Comparison of ENCODE assay signal across 9 cellular contexts in genomic region chr2:56191617-56192016, GRCh38. TPM values are rescaled to one million over a fixed set of nuclear protein-coding genes. Genes with fewer than 3 reads are reported as not detected.
A peak's percentile ranks its signal among the peaks of the same experiment; 100 is the strongest.
DNase-seq lines count a peak whose midpoint lies in the region; ATAC-seq and TF ChIP-seq lines count a peak whose summit lies in the region.
"Had no signal": no experiment of that assay in that cellular context is flagged by ENCODE, and none has a peak within 500 bp of the region (broad histone marks: within the 10 kb centered on the region; RNA-seq: fewer than 3 reads in every experiment).

No MANE protein-coding gene starts in this region.

- intact Hi-C loops in activated CD4-positive, alpha-beta memory T cell treated with anti-CD3 and anti-CD28 coated beads for 36 hours (cut with micrococcal nuclease), result no loop called here

- no peaks in the 10 kb centered on the region for H3K9me3 Mint-ChIP-seq in activated CD4-positive, alpha-beta memory T cell treated with anti-CD3 and anti-CD28 coated beads for 36 hours
- peaks cover 0 to 8% (median 2%) of the 10 kb centered on the region in 5 donors for H3K9me3 Mint-ChIP-seq in CD8-positive, alpha-beta memory T cell

- DNase-seq in GM12865 (ENCODE audit: low read depth) (peak; percentile 28), NCI-H1105 treated with DMSO at 0.1 percent for 48 hours (lab: John Stamatoyannopoulos, UW) (peak; percentile 58), T47D (ENCODE audit: low read depth in 1 of 2, low spot score in 1 of 2) (peak; percentile 69 to 76), medulla oblongata (ENCODE audit: extremely low spot score) (peak; percentile 60)
- no peak for DNase-seq in activated CD4-positive, alpha-beta memory T cell treated with anti-CD3 and anti-CD28 coated beads for 36 hours
- DNase-seq in CD8-positive, alpha-beta memory T cell, result no peak
- DNase-seq: naive B cell had no signal

- peaks cover 21% of the 10 kb centered on the region for H3K27me3 Mint-ChIP-seq in activated CD4-positive, alpha-beta memory T cell treated with anti-CD3 and anti-CD28 coated beads for 36 hours
- peaks cover 6 to 39% of the 10 kb centered on the region in 2 donors for H3K27me3 Mint-ChIP-seq in CD8-positive, alpha-beta memory T cell

- in situ Hi-C loops in T47D (cut with HindIII; ENCODE audit: low pct_unique_long_range_greater_than_20kb, low sequenced_read_pairs), result no loop called here

- no peak overlapping the region for H3K4me3 Mint-ChIP-seq in activated CD4-positive, alpha-beta memory T cell treated with anti-CD3 and anti-CD28 coated beads for 36 hours
- H3K4me3 Mint-ChIP-seq in CD8-positive, alpha-beta memory T cell, result no peak overlapping the region

- ATAC-seq in HG02885 (IDR thresholded peaks at IDR 0.05; ENCODE audit: poor library complexity, unreplicated experiment), result no peak

- H3K36me3 ChIP-seq in CD8-positive, alpha-beta memory T cell (ENCODE audit: insufficient read depth, low read length), result no peaks in the 10 kb centered on the region

- peaks cover under 1% of the 10 kb centered on the region for H3K27me3 ChIP-seq in CD8-positive, alpha-beta memory T cell (ENCODE audit: insufficient read depth, low read length, poor library complexity, severe bottlenecking)

- no peak overlapping the region for H3K27ac ChIP-seq in CD8-positive, alpha-beta memory T cell (ENCODE audit: low read depth, low read length)

- H3K27ac Mint-ChIP-seq in activated CD4-positive, alpha-beta memory T cell treated with anti-CD3 and anti-CD28 coated beads for 36 hours, result no peak overlapping the region
- no peak overlapping the region for H3K27ac Mint-ChIP-seq in CD8-positive, alpha-beta memory T cell
- H3K27ac Mint-ChIP-seq: naive B cell had no signal

- H3K4me3 ChIP-seq in GM12865 (ENCODE audit: low read depth, low read length), result no peak overlapping the region
- H3K4me3 ChIP-seq in CD8-positive, alpha-beta memory T cell (ENCODE audit: low read length), result no peak overlapping the region

- H3K4me1 Mint-ChIP-seq in activated CD4-positive, alpha-beta memory T cell treated with anti-CD3 and anti-CD28 coated beads for 36 hours (ENCODE audit: low read depth), result no peaks in the 10 kb centered on the region
- no peaks in the 10 kb centered on the region for H3K4me1 Mint-ChIP-seq in CD8-positive, alpha-beta memory T cell
- H3K4me1 Mint-ChIP-seq: naive B cell had no signal

- CTCF ChIA-PET in activated CD4-positive, alpha-beta memory T cell treated with anti-CD3 and anti-CD28 coated beads for 36 hours (lab: Charles Lee), result no interaction called here
- CTCF ChIA-PET in CD8-positive, alpha-beta memory T cell (lab: Charles Lee), result no interaction called here

- no peaks in the 10 kb centered on the region for H3K9me3 ChIP-seq in CD8-positive, alpha-beta memory T cell (ENCODE audit: low read length)

- peak; percentile 32 for TF ChIP-seq CTCF in GM12865 (IDR thresholded peaks at IDR 0.05; ENCODE audit: insufficient read depth, low read depth, low read length, missing control alignments)

- no peaks in the 10 kb centered on the region for H3K36me3 Mint-ChIP-seq in activated CD4-positive, alpha-beta memory T cell treated with anti-CD3 and anti-CD28 coated beads for 36 hours
- H3K36me3 Mint-ChIP-seq in CD8-positive, alpha-beta memory T cell, result no peaks in the 10 kb centered on the region
- H3K36me3 Mint-ChIP-seq: naive B cell had no signal

- POLR2A ChIA-PET in activated CD4-positive, alpha-beta memory T cell treated with anti-CD3 and anti-CD28 coated beads for 36 hours (lab: Charles Lee), result no interaction called here
- POLR2A ChIA-PET in CD8-positive, alpha-beta memory T cell (lab: Charles Lee), result no interaction called here

- H3K4me1 ChIP-seq in CD8-positive, alpha-beta memory T cell (ENCODE audit: insufficient read depth, low read length), result no peaks in the 10 kb centered on the region

RNA-seq across cellular contexts. Expression of gene CCDC85A, which starts 7.8 kb away (rescaled TPM):
- not detected for total RNA-seq in activated CD4-positive, alpha-beta memory T cell treated with anti-CD3 and anti-CD28 coated beads for 36 hours
- not detected for total RNA-seq in CD8-positive, alpha-beta memory T cell
- not detected for polyA plus RNA-seq in CD8-positive, alpha-beta memory T cell
- total RNA-seq: T-helper 2 cell treated with Interferon-gamma antibody and Interleukin-4, amounts not matched to agents 100 ng/mL and 5 ng/mL, for 36 hours had no signal

Comparison
In these comparisons a context has a peak if more than half of its experiments do, and no peak if none do; other contexts are left out.
1. DNase-seq: peak in GM12865 (single experiment), NCI-H1105 treated with DMSO at 0.1 percent for 48 hours (single experiment), T47D (2 of 2) and medulla oblongata (single experiment); none in activated CD4-positive, alpha-beta memory T cell treated with anti-CD3 and anti-CD28 coated beads for 36 hours (single experiment) and CD8-positive, alpha-beta memory T cell (0 of 5).